9 cellular contexts compared by ENCODE assay signal in genomic region chr11:109422755-109423113, GRCh38. TPM values are rescaled to one million over a fixed set of nuclear protein-coding genes. Genes with fewer than 3 reads are reported as not detected.
A peak's percentile ranks its signal among the peaks of the same experiment; 100 is the strongest.
DNase-seq lines count a peak whose midpoint lies in the region; ATAC-seq and TF ChIP-seq lines count a peak whose summit lies in the region.
"Had no signal": no experiment of that assay in that cellular context is flagged by ENCODE, and none has a peak within 500 bp of the region (broad histone marks: within the 10 kb centered on the region; RNA-seq: fewer than 3 reads in every experiment).

No MANE protein-coding gene starts in this region.

- H3K9ac ChIP-seq in NT2/D1 (ENCODE audit: insufficient read length, low read depth), result peak overlapping the region; percentile 51

- H3K4me2 ChIP-seq in osteoblast (ENCODE audit: insufficient read depth, low read length), result peak overlapping the region; percentile 94

- H2AFZ ChIP-seq in osteoblast (ENCODE audit: low read length), result peak overlapping the region; percentile 87

- no peaks in the 10 kb centered on the region for H3K79me2 ChIP-seq in osteoblast (ENCODE audit: insufficient read depth, low read length)

- no peaks in the 10 kb centered on the region for H4K20me1 ChIP-seq in osteoblast (ENCODE audit: insufficient read depth, low read length)

- TF ChIP-seq CTCF in fibroblast of mammary gland (conservative IDR thresholded peaks at IDR 0.05; ENCODE audit: control insufficient read depth, insufficient read depth, low read depth, low read length) (no peak), osteoblast (IDR thresholded peaks at IDR 0.05; ENCODE audit: extremely low read depth, low read depth, low read length) (no peak), gastroesophageal sphincter (IDR thresholded peaks at IDR 0.05) (no peak)

- peaks cover 5% of the 10 kb centered on the region for H3K4me1 ChIP-seq in NT2/D1 (ENCODE audit: insufficient read depth, insufficient read length)
- peaks cover 10% of the 10 kb centered on the region for H3K4me1 ChIP-seq in osteoblast (ENCODE audit: insufficient read depth, low read length)
- H3K4me1 ChIP-seq in gastroesophageal sphincter, result peaks cover 0 to 25% (median 12%) of the 10 kb centered on the region in 3 donors

- peak; percentile 50 for DNase-seq in D341Med (ENCODE audit: low spot score)
- no peak for DNase-seq in NT2/D1 (ENCODE audit: low read depth, low spot score)
- no peak for DNase-seq in fibroblast of mammary gland (ENCODE audit: low read depth)
- DNase-seq in osteoblast (ENCODE audit: insufficient read length, low spot score, missing footprints), result peak; percentile 76
- no peak for DNase-seq in NCI-H187 treated with DMSO at 0.1 percent for 48 hours (lab: John Stamatoyannopoulos, UW)
- DNase-seq in NK-92 (lab: John Stamatoyannopoulos, UW; ENCODE audit: unreplicated experiment), result no peak

- no peak overlapping the region for H3K27ac ChIP-seq in osteoblast (ENCODE audit: low read depth, low read length)
- H3K27ac ChIP-seq in gastroesophageal sphincter, result no peak overlapping the region
- H3K27ac ChIP-seq: RWPE1 had no signal

- TF ChIP-seq POLR2A in gastroesophageal sphincter (IDR thresholded peaks at IDR 0.05), result no peak

- WGBS in gastroesophageal sphincter (ENCODE audit: low coverage in 1 of 2), 2 donors, result 0 to 2% methylated on average over 6 to 15 of the region's 26 CpGs

- ATAC-seq in gastroesophageal sphincter (no peak), HG02588 (IDR thresholded peaks at IDR 0.05; ENCODE audit: unreplicated experiment) (no peak)

- no peak for TF ChIP-seq EP300 in gastroesophageal sphincter (IDR thresholded peaks at IDR 0.05)

- H3K9me3 ChIP-seq in NT2/D1 (ENCODE audit: insufficient read depth, low read length) (no peaks in the 10 kb centered on the region), osteoblast (ENCODE audit: low read depth, low read length) (no peaks in the 10 kb centered on the region), gastroesophageal sphincter (no peaks in the 10 kb centered on the region)

- H3K36me3 ChIP-seq in NT2/D1 (ENCODE audit: insufficient read depth, insufficient read length, low read length) (no peaks in the 10 kb centered on the region), osteoblast (ENCODE audit: insufficient read depth, low read length) (no peaks in the 10 kb centered on the region), gastroesophageal sphincter (no peaks in the 10 kb centered on the region)

- H3K27me3 ChIP-seq in NT2/D1 (ENCODE audit: insufficient read depth, insufficient read length) (peaks cover 34% of the 10 kb centered on the region), osteoblast (ENCODE audit: insufficient read depth, low read length) (peaks cover 11% of the 10 kb centered on the region), gastroesophageal sphincter (peaks cover 71% of the 10 kb centered on the region)

- H3K4me3 ChIP-seq in NT2/D1 (ENCODE audit: insufficient read length, low read depth) (peak overlapping the region; percentile 56), fibroblast of mammary gland (ENCODE audit: control insufficient read depth, low read depth, low read length) (peak overlapping the region; percentile 24), osteoblast (ENCODE audit: insufficient read depth, low read length) (peak overlapping the region; percentile 77), gastroesophageal sphincter (peak overlapping the region in 1 of 2 donors; percentile 41)

RNA-seq across cellular contexts. Expression of gene C11orf87, which starts 0.7 kb away (rescaled TPM):
- total RNA-seq in osteoblast (4.3 and 4.7 TPM in 2 replicates), gastroesophageal sphincter (under 1 TPM in 1 of 4 donors, not detected in 3; 0.13 TPM)

Comparison
In these comparisons a context has a peak if more than half of its experiments do, and no peak if none do; other contexts are left out.
1. DNase-seq: peak in D341Med (single experiment) and osteoblast (single experiment); none in NT2/D1 (single experiment), fibroblast of mammary gland (single experiment), NCI-H187 treated with DMSO at 0.1 percent for 48 hours (single experiment) and NK-92 (single experiment).